ENCODE assay signal across 15 cellular contexts in genomic region chr3:175433026-175433668, GRCh38.
A peak's percentile ranks its signal among the peaks of the same experiment; 100 is the strongest.
DNase-seq lines count a peak whose midpoint lies in the region; ATAC-seq and TF ChIP-seq lines count a peak whose summit lies in the region.
"Had no signal": no experiment of that assay in that cellular context is flagged by ENCODE, and none has a peak within 500 bp of the region (broad histone marks: within the 10 kb centered on the region; RNA-seq: fewer than 3 reads in every experiment).

No MANE protein-coding gene starts in this region.

- ATAC-seq in left ventricle myocardium superior, result peak; percentile 53
- no peak for ATAC-seq in activated T-cell treated with anti-CD3 and anti-CD28 coated beads, Interleukin-2, amount 50 U/mL, for 4 hours
- ATAC-seq in HG03442 (IDR thresholded peaks at IDR 0.05; ENCODE audit: unreplicated experiment), result no peak

- no peaks in the 10 kb centered on the region for H3K9me3 ChIP-seq in uterus
- H3K9me3 ChIP-seq: prostate gland, tibial artery had no signal

- H3K27ac ChIP-seq in uterus, result peak overlapping the region; percentile 43 to 66
- H3K27ac ChIP-seq: prostate gland, tibial artery had no signal

- H3K27me3 ChIP-seq in uterus, result no peaks in the 10 kb centered on the region
- H3K27me3 ChIP-seq: tibial artery had no signal

- no peak for TF ChIP-seq POLR2A in uterus (IDR thresholded peaks at IDR 0.05)

- no peak for DNase-seq in left ventricle myocardium superior
- no peak for DNase-seq in cardiac septum (ENCODE audit: low spot score)
- DNase-seq in astrocyte of the hippocampus (ENCODE audit: low read depth, low spot score), result peak; percentile 73
- DNase-seq in iris pigment epithelial cell (ENCODE audit: low read depth), result peak; percentile 67
- no peak for DNase-seq in uterus
- DNase-seq in activated T-cell treated with anti-CD3 and anti-CD28 coated beads, Interleukin-2, amount 50 U/mL, for 4 hours, result no peak
- DNase-seq in hypothalamus (lab: John Stamatoyannopoulos, UW), result no peak
- DNase-seq: activated CD4-positive, alpha-beta T cell treated with anti-CD3 and anti-CD28 coated beads for 1 hour; activated CD8-positive, alpha-beta memory T cell treated with anti-CD3 and anti-CD28 coated beads, Interleukin-2, amount 50 U/mL, for 48 hours; activated naive CD4-positive, alpha-beta T cell treated with anti-CD3 and anti-CD28 coated beads for 36 hours; kidney glomerular epithelial cell; stimulated activated CD8-positive, alpha-beta memory T cell treated with anti-CD3 and anti-CD28 coated beads, Interleukin-4, amount 100 ng/mL, for 48 hours; tibial artery had no signal

- H3K4me3 ChIP-seq in uterus, result no peak overlapping the region
- H3K4me3 ChIP-seq: prostate gland, tibial artery had no signal

- no peaks in the 10 kb centered on the region for H3K36me3 Mint-ChIP-seq in activated T-cell treated with anti-CD3 and anti-CD28 coated beads, Interleukin-2, amount 50 U/mL, for 4 hours (ENCODE audit: insufficient read depth)

- H3K4me3 Mint-ChIP-seq in activated T-cell treated with anti-CD3 and anti-CD28 coated beads, Interleukin-2, amount 50 U/mL, for 4 hours, result no peak overlapping the region
- H3K4me3 Mint-ChIP-seq: activated naive CD4-positive, alpha-beta T cell treated with anti-CD3 and anti-CD28 coated beads for 36 hours had no signal

- H3K9me3 Mint-ChIP-seq in activated T-cell treated with anti-CD3 and anti-CD28 coated beads, Interleukin-2, amount 50 U/mL, for 4 hours, result no peaks in the 10 kb centered on the region
- H3K9me3 Mint-ChIP-seq: activated naive CD4-positive, alpha-beta T cell treated with anti-CD3 and anti-CD28 coated beads for 36 hours had no signal

- no peaks in the 10 kb centered on the region for H3K36me3 ChIP-seq in uterus
- H3K36me3 ChIP-seq: prostate gland, tibial artery had no signal

- intact Hi-C loops in left ventricle myocardium superior (cut with micrococcal nuclease) (no loop called here), cardiac septum (cut with DNase I) (no loop called here), uterus (cut with DNase I; ENCODE audit: low total_unique reads) (no loop called here)

- TF ChIP-seq CTCF in uterus (IDR thresholded peaks at IDR 0.05), result no peak

- no peaks in the 10 kb centered on the region for H3K4me1 Mint-ChIP-seq in activated T-cell treated with anti-CD3 and anti-CD28 coated beads, Interleukin-2, amount 50 U/mL, for 4 hours (ENCODE audit: low read depth)

- H3K4me1 ChIP-seq in uterus, result peaks cover 0 to 16% of the 10 kb centered on the region in 2 donors
- H3K4me1 ChIP-seq: prostate gland had no signal

- no peaks in the 10 kb centered on the region for H3K27me3 Mint-ChIP-seq in activated T-cell treated with anti-CD3 and anti-CD28 coated beads, Interleukin-2, amount 50 U/mL, for 4 hours (ENCODE audit: low read depth)

Comparison
In these comparisons a context has a peak if more than half of its experiments do, and no peak if none do; other contexts are left out.
1. DNase-seq: peak in astrocyte of the hippocampus (single experiment) and iris pigment epithelial cell (single experiment); none in left ventricle myocardium superior (single experiment), cardiac septum (single experiment), uterus (0 of 2), activated T-cell treated with anti-CD3 and anti-CD28 coated beads, Interleukin-2, amount 50 U/mL, for 4 hours (single experiment) and hypothalamus (0 of 51).